In genomic region chr9:26535146-26535545, GRCh38 we compare ENCODE assay signal across 28 cellular contexts.
"Had no signal": no experiment of that assay in that cellular context is flagged by ENCODE, and none has a peak within 500 bp of the region (broad histone marks: within the 10 kb centered on the region; RNA-seq: fewer than 3 reads in every experiment).

No MANE protein-coding gene starts in this region.

- H3K36me3 ChIP-seq: brain microvascular endothelial cell, esophagus muscularis mucosa, gastrocnemius medialis, heart left ventricle had no signal

- H3K4me1 ChIP-seq: esophagus muscularis mucosa, foreskin keratinocyte, gastrocnemius medialis, heart left ventricle had no signal

- ATAC-seq: activated T-cell treated with anti-CD3 and anti-CD28 coated beads, Interleukin-2, amount 50 U/mL, for 4 hours; activated T-helper 17 cell treated with anti-CD3 and anti-CD28 coated beads, Interleukin-2, amount 50 U/mL, for 72 hours; foreskin keratinocyte; gastrocnemius medialis; heart left ventricle; T-cell; WTC11 had no signal

- H3K9me3 ChIP-seq: esophagus muscularis mucosa, gastrocnemius medialis had no signal

- H3K27ac ChIP-seq: brain microvascular endothelial cell, coronary artery, dorsolateral prefrontal cortex, esophagus muscularis mucosa, foreskin keratinocyte, gastrocnemius medialis, heart left ventricle, VCaP had no signal

- H3K4me3 ChIP-seq: coronary artery, dorsolateral prefrontal cortex, esophagus muscularis mucosa, gastrocnemius medialis, heart left ventricle had no signal

- H3K27me3 ChIP-seq: brain microvascular endothelial cell, dorsolateral prefrontal cortex, esophagus muscularis mucosa, foreskin keratinocyte, gastrocnemius medialis, heart left ventricle had no signal

- DNase-seq: activated CD4-positive, alpha-beta memory T cell treated with anti-CD3 and anti-CD28 coated beads, Interleukin-2, amount 10 ng/mL, durations not matched to agents 7 days and 5 days; activated CD4-positive, alpha-beta T cell treated with anti-CD3 and anti-CD28 coated beads for 1 hour; activated CD4-positive, alpha-beta T cell treated with anti-CD3 and anti-CD28 coated beads for 4 hours; activated CD4-positive, alpha-beta T cell treated with anti-CD3 and anti-CD28 coated beads, Interleukin-2, amount 10 ng/mL, durations not matched to agents 7 days and 5 days; activated CD4-positive, alpha-beta T cell treated with anti-CD3 and anti-CD28 coated beads, Interleukin-2, amount 50 U/mL, for 4 hours; activated CD8-positive, alpha-beta memory T cell treated with anti-CD3 and anti-CD28 coated beads, Interleukin-2, amount 50 U/mL, for 48 hours; activated effector memory CD4-positive, alpha-beta T cell treated with Interleukin-2 at 50 U/mL for 16 hours; activated gamma-delta T cell treated with Interleukin-2 at 50 U/mL for 16 hours; activated naive CD4-positive, alpha-beta T cell treated with anti-CD3 and anti-CD28 coated beads, Interleukin-2, amount 50 U/mL, for 16 hours; activated naive CD4-positive, alpha-beta T cell treated with Interleukin-2 at 50 U/mL for 16 hours; activated T-cell treated with anti-CD3 and anti-CD28 coated beads, Interleukin-2, amount 50 U/mL, for 4 hours; amniotic stem cell; anterior cingulate cortex; brain microvascular endothelial cell; dorsolateral prefrontal cortex; effector memory CD4-positive, alpha-beta T cell; endodermal cell; foreskin keratinocyte; gastrocnemius medialis; glutamatergic neuron; heart left ventricle; T-cell; T1000 had no signal
